8 cellular contexts compared by ENCODE assay signal in the genomic region with DNA sequence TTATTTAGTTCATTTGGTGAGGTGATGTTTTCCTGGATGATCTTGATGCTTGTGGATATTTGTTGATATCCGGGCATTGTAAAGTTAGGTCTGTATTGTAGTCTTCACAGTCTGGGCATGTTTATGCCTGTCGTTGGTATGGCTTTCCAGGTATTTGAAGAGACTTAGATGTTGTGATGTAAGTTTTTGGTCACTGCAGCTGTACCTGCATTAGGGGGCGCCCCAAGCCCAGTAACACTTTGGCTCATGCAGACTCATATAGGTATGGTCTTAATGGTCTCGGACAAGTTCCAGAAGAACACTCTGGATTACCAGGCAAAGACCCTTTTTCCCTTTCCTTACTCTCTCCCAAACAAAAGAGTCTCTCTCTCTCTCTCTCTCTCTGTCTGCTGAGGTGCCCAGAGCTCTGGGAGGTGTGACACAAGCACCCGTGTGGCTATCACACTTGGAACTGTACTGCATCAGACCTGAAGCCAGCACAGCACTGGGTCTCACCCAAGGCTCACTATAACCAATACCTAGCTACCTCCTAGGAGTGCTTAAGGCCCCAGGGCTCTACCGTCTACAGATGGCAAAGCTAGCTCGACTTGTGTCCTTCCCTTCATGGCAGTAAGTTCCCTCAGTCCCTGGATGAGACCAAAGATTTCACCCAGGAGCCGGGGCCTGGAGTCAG.
DNase-seq lines count a peak whose midpoint lies in the region; ATAC-seq and TF ChIP-seq lines count a peak whose summit lies in the region.
"Had no signal": no experiment of that assay in that cellular context is flagged by ENCODE, and none has a peak within 500 bp of the region (broad histone marks: within the 10 kb centered on the region; RNA-seq: fewer than 3 reads in every experiment).

No MANE protein-coding gene starts in this region.

- H3K9ac ChIP-seq in mesenchymal stem cell (ENCODE audit: low read length), result no peak overlapping the region

- no peaks in the 10 kb centered on the region; the same call in 1 of the 2 replicates for H3K27me3 Mint-ChIP-seq in WTC11 (ENCODE audit: low read depth)
- H3K27me3 Mint-ChIP-seq: activated CD4-positive, alpha-beta T cell treated with anti-CD3 and anti-CD28 coated beads, Interleukin-2, amount 10 ng/mL, durations not matched to agents 24 days and 14 days had no signal

- no peak overlapping the region for H2BK12ac ChIP-seq in mesenchymal stem cell (ENCODE audit: low read length in 2 of 2)

- CTCF ChIA-PET in WTC11 (lab: Charles Lee), result interaction anchor here (1.0 to 4.3 kb wide), 10 partner anchors 9 to 535 kb away, joined by 3 to 28 read pairs (median 4); no protein-coding TSS in a partner anchor

- intact Hi-C loops in thyroid gland (cut with DNase I), result no loop called here

- H2AFZ ChIP-seq in mesenchymal stem cell (ENCODE audit: low read depth, low read length), result no peak overlapping the region

- H3K4ac ChIP-seq in mesenchymal stem cell (ENCODE audit: low read depth in 1 of 2, low read length in 2 of 2), result no peak overlapping the region

- H3K27ac Mint-ChIP-seq in WTC11, result no peak overlapping the region
- H3K27ac Mint-ChIP-seq: activated CD4-positive, alpha-beta T cell treated with anti-CD3 and anti-CD28 coated beads, Interleukin-2, amount 10 ng/mL, durations not matched to agents 24 days and 14 days had no signal

- DNase-seq in GM12864 (ENCODE audit: low read depth), result no peak
- DNase-seq in WTC11 (ENCODE audit: low spot score), result peak; percentile 72
- DNase-seq in mesenchymal stem cell, result peak; percentile 47
- DNase-seq in foreskin fibroblast, result no peak
- DNase-seq in GF-D8 (lab: John Stamatoyannopoulos, UW), result no peak
- no peak for DNase-seq in thyroid gland
- DNase-seq: activated CD4-positive, alpha-beta T cell treated with anti-CD3 and anti-CD28 coated beads, Interleukin-2, amount 10 ng/mL, durations not matched to agents 24 days and 14 days had no signal

- H3K79me1 ChIP-seq in mesenchymal stem cell (replicated peaks; ENCODE audit: low read length, poor library complexity, severe bottlenecking), result no peaks in the 10 kb centered on the region

- H3K36me3 ChIP-seq in mesenchymal stem cell (ENCODE audit: control insufficient read depth in 1 of 2, insufficient read depth in 2 of 2, low read depth in 1 of 2, low read length in 2 of 2) (no peaks in the 10 kb centered on the region), thyroid gland (no peaks in the 10 kb centered on the region)

- no peak overlapping the region for H2BK15ac ChIP-seq in mesenchymal stem cell (ENCODE audit: low read depth, poor library complexity, severe bottlenecking)

- H4K8ac ChIP-seq in mesenchymal stem cell (ENCODE audit: low read length), result no peak overlapping the region

- no peaks in the 10 kb centered on the region for H3K36me3 Mint-ChIP-seq in WTC11

- H3K4me1 ChIP-seq in mesenchymal stem cell (ENCODE audit: control insufficient read depth, insufficient read depth, low read depth, low read length) (no peaks in the 10 kb centered on the region), thyroid gland (no peaks in the 10 kb centered on the region)

- H3K14ac ChIP-seq in mesenchymal stem cell (ENCODE audit: low read length in 2 of 2), result no peak overlapping the region

- no peak overlapping the region for H3K4me2 ChIP-seq in mesenchymal stem cell (ENCODE audit: low read length, poor library complexity, severe bottlenecking)

- POLR2A ChIA-PET in WTC11 (lab: Charles Lee), result no interaction called here

- no peak for TF ChIP-seq POLR2A in thyroid gland (IDR thresholded peaks at IDR 0.05)

- no peaks in the 10 kb centered on the region for H3K9me3 Mint-ChIP-seq in WTC11
- H3K9me3 Mint-ChIP-seq: activated CD4-positive, alpha-beta T cell treated with anti-CD3 and anti-CD28 coated beads, Interleukin-2, amount 10 ng/mL, durations not matched to agents 24 days and 14 days had no signal

- ATAC-seq in HG03103 (IDR thresholded peaks at IDR 0.05; ENCODE audit: low read depth, unreplicated experiment) (peak; percentile 64), WTC11 (peak; percentile 98)

- no peak overlapping the region for H3K4me3 Mint-ChIP-seq in WTC11
- H3K4me3 Mint-ChIP-seq: activated CD4-positive, alpha-beta T cell treated with anti-CD3 and anti-CD28 coated beads, Interleukin-2, amount 10 ng/mL, durations not matched to agents 24 days and 14 days had no signal

- H2BK120ac ChIP-seq in mesenchymal stem cell (ENCODE audit: low read depth, low read length), result no peak overlapping the region

- no peak overlapping the region for H3K18ac ChIP-seq in mesenchymal stem cell (ENCODE audit: low read depth in 1 of 2, low read length in 2 of 2)

- TF ChIP-seq CTCF in GM12864 (IDR thresholded peaks at IDR 0.05; ENCODE audit: low read depth, low read length, missing control alignments) (peak; percentile 30), WTC11 (IDR thresholded peaks at IDR 0.05) (peak; percentile 65), foreskin fibroblast (IDR thresholded peaks at IDR 0.05; ENCODE audit: low read depth, low read length) (no peak), thyroid gland (IDR thresholded peaks at IDR 0.05) (no peak)

- 64% methylated on average over 8 of the region's 8 CpGs for WGBS in mesenchymal stem cell
- WGBS in thyroid gland, 2 donors, result 51 to 55% methylated on average over 8 of the region's 8 CpGs

- H3K23ac ChIP-seq in mesenchymal stem cell (ENCODE audit: low read length in 2 of 2), result no peak overlapping the region

- H3K27me3 ChIP-seq in mesenchymal stem cell (ENCODE audit: control insufficient read depth in 1 of 2, insufficient read depth in 1 of 2, low read length in 2 of 2) (no peaks in the 10 kb centered on the region), thyroid gland (no peaks in the 10 kb centered on the region)

- H4K91ac ChIP-seq in mesenchymal stem cell (ENCODE audit: low read length), result no peak overlapping the region

- no peak overlapping the region for H2AK5ac ChIP-seq in mesenchymal stem cell (ENCODE audit: low read length, severe bottlenecking)

- no peak overlapping the region for H3K27ac ChIP-seq in mesenchymal stem cell (ENCODE audit: low read length, poor library complexity, severe bottlenecking)
- H3K27ac ChIP-seq in thyroid gland, result no peak overlapping the region

- H3K9me3 ChIP-seq in mesenchymal stem cell (ENCODE audit: control insufficient read depth, low read length) (no peaks in the 10 kb centered on the region), thyroid gland (no peaks in the 10 kb centered on the region)

- no peak overlapping the region for H2BK5ac ChIP-seq in mesenchymal stem cell (ENCODE audit: low read depth, low read length, poor library complexity, severe bottlenecking)

- H3K4me3 ChIP-seq in GM12864 (ENCODE audit: low read depth, low read length) (no peak overlapping the region), mesenchymal stem cell (ENCODE audit: insufficient read depth in 1 of 2, low read depth in 1 of 2, low read length in 2 of 2) (no peak overlapping the region), foreskin fibroblast (ENCODE audit: low read depth in 1 of 2, low read length in 2 of 2) (no peak overlapping the region), thyroid gland (replicated peaks in 1 of 3) (no peak overlapping the region)

- H3K4me1 Mint-ChIP-seq in WTC11, result no peaks in the 10 kb centered on the region
- H3K4me1 Mint-ChIP-seq: activated CD4-positive, alpha-beta T cell treated with anti-CD3 and anti-CD28 coated beads, Interleukin-2, amount 10 ng/mL, durations not matched to agents 24 days and 14 days had no signal

TF ChIP-seq in WTC11, 78 proteins besides CTCF, POLR2A, EP300 and RAD21 (continues in another document):
- TF ChIP-seq NR1H2 (CRISPR knock-in tag; IDR thresholded peaks at IDR 0.05) (no peak), GABPB1 (CRISPR knock-in tag; IDR thresholded peaks at IDR 0.05) (no peak), MXD4 (CRISPR knock-in tag; IDR thresholded peaks at IDR 0.05; ENCODE audit: borderline replicate concordance) (no peak)
- TF ChIP-seq, protein P1, sequence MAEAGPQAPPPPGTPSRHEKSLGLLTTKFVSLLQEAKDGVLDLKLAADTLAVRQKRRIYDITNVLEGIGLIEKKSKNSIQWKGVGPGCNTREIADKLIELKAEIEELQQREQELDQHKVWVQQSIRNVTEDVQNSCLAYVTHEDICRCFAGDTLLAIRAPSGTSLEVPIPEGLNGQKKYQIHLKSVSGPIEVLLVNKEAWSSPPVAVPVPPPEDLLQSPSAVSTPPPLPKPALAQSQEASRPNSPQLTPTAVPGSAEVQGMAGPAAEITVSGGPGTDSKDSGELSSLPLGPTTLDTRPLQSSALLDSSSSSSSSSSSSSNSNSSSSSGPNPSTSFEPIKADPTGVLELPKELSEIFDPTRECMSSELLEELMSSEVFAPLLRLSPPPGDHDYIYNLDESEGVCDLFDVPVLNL (CRISPR knock-in tag; IDR thresholded peaks at IDR 0.05; ENCODE audit: borderline replicate concordance, low read depth), result no peak
- TF ChIP-seq, protein P2, sequence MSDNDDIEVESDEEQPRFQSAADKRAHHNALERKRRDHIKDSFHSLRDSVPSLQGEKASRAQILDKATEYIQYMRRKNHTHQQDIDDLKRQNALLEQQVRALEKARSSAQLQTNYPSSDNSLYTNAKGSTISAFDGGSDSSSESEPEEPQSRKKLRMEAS (CRISPR knock-in tag; IDR thresholded peaks at IDR 0.05), result no peak
- TF ChIP-seq, protein P3, sequence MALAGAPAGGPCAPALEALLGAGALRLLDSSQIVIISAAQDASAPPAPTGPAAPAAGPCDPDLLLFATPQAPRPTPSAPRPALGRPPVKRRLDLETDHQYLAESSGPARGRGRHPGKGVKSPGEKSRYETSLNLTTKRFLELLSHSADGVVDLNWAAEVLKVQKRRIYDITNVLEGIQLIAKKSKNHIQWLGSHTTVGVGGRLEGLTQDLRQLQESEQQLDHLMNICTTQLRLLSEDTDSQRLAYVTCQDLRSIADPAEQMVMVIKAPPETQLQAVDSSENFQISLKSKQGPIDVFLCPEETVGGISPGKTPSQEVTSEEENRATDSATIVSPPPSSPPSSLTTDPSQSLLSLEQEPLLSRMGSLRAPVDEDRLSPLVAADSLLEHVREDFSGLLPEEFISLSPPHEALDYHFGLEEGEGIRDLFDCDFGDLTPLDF (CRISPR knock-in tag; IDR thresholded peaks at IDR 0.05), result no peak
- TF ChIP-seq, protein P4, sequence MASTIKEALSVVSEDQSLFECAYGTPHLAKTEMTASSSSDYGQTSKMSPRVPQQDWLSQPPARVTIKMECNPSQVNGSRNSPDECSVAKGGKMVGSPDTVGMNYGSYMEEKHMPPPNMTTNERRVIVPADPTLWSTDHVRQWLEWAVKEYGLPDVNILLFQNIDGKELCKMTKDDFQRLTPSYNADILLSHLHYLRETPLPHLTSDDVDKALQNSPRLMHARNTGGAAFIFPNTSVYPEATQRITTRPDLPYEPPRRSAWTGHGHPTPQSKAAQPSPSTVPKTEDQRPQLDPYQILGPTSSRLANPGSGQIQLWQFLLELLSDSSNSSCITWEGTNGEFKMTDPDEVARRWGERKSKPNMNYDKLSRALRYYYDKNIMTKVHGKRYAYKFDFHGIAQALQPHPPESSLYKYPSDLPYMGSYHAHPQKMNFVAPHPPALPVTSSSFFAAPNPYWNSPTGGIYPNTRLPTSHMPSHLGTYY (CRISPR knock-in tag; IDR thresholded peaks at IDR 0.05), result no peak

Comparison
In these comparisons a context has a peak if more than half of its experiments do, and no peak if none do; other contexts are left out.
1. DNase-seq: peak in WTC11 (single experiment) and mesenchymal stem cell (single experiment); none in GM12864 (single experiment), foreskin fibroblast (0 of 2), GF-D8 (single experiment) and thyroid gland (0 of 2).
2. CTCF ChIP-seq: peak in GM12864 (single experiment) and WTC11 (single experiment); none in foreskin fibroblast (single experiment) and thyroid gland (0 of 6).